In the genomic region with DNA sequence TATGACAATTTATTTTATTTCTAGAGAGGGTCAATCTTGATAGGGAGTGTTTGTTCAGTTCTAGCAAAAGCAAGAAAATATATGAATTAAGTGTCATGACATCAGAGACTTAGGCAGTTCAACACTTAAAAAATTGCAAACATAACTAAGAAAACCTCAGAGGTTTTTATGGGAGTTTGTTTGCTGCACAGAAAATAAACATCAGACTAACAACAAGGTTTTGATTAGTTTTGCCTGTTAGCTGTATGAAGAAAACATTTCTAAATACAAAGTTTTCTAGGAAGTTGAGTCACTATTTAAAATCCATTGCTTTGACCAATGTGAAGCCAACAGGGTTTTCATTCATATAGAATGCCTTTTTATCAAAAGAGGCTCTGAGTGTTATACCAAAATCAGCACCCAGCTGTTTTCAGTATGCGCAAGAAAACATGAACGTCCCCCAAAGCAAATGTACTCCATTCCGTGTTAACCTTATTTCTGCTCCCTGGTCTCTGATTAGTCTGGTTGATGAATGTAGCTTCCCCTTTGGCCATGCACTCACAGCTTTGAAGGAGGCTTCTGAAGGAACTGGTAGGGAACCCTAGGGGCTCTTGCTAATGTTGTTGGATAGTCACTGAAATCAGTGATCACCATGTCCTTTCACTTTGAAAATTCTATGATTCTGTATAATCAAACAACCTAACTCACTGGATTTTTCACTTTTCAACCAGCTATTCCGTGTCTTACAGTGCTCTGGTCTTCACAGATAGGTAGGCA, we compare ENCODE assay signal across 1 cellular context.
TF ChIP-seq lines count a peak whose summit lies in the region.

No MANE protein-coding gene starts in this region.

TF ChIP-seq in K562, 482 proteins besides CTCF, POLR2A, EP300 and RAD21 (continued from another document and continues in another):
- TF ChIP-seq, protein P1, sequence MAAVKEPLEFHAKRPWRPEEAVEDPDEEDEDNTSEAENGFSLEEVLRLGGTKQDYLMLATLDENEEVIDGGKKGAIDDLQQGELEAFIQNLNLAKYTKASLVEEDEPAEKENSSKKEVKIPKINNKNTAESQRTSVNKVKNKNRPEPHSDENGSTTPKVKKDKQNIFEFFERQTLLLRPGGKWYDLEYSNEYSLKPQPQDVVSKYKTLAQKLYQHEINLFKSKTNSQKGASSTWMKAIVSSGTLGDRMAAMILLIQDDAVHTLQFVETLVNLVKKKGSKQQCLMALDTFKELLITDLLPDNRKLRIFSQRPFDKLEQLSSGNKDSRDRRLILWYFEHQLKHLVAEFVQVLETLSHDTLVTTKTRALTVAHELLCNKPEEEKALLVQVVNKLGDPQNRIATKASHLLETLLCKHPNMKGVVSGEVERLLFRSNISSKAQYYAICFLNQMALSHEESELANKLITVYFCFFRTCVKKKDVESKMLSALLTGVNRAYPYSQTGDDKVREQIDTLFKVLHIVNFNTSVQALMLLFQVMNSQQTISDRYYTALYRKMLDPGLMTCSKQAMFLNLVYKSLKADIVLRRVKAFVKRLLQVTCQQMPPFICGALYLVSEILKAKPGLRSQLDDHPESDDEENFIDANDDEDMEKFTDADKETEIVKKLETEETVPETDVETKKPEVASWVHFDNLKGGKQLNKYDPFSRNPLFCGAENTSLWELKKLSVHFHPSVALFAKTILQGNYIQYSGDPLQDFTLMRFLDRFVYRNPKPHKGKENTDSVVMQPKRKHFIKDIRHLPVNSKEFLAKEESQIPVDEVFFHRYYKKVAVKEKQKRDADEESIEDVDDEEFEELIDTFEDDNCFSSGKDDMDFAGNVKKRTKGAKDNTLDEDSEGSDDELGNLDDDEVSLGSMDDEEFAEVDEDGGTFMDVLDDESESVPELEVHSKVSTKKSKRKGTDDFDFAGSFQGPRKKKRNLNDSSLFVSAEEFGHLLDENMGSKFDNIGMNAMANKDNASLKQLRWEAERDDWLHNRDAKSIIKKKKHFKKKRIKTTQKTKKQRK (IDR thresholded peaks at IDR 0.05; ENCODE audit: borderline replicate concordance, low read depth, low read length): no peak
- no peak for TF ChIP-seq CHD2 (IDR thresholded peaks at IDR 0.05; ENCODE audit: low read depth, low read length)
- TF ChIP-seq BRCA1 (IDR thresholded peaks at IDR 0.05): no peak
- TF ChIP-seq BRCA1 (CRISPR knock-in tag; IDR thresholded peaks at IDR 0.05): no peak
- no peak for TF ChIP-seq C11orf30 (IDR thresholded peaks at IDR 0.05; ENCODE audit: low read depth)
- TF ChIP-seq, protein P2, sequence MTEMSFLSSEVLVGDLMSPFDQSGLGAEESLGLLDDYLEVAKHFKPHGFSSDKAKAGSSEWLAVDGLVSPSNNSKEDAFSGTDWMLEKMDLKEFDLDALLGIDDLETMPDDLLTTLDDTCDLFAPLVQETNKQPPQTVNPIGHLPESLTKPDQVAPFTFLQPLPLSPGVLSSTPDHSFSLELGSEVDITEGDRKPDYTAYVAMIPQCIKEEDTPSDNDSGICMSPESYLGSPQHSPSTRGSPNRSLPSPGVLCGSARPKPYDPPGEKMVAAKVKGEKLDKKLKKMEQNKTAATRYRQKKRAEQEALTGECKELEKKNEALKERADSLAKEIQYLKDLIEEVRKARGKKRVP (CRISPR knock-in tag; IDR thresholded peaks at IDR 0.05): no peak
- TF ChIP-seq, protein P3, sequence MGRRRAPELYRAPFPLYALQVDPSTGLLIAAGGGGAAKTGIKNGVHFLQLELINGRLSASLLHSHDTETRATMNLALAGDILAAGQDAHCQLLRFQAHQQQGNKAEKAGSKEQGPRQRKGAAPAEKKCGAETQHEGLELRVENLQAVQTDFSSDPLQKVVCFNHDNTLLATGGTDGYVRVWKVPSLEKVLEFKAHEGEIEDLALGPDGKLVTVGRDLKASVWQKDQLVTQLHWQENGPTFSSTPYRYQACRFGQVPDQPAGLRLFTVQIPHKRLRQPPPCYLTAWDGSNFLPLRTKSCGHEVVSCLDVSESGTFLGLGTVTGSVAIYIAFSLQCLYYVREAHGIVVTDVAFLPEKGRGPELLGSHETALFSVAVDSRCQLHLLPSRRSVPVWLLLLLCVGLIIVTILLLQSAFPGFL (CRISPR knock-in tag; IDR thresholded peaks at IDR 0.05): no peak
- TF ChIP-seq ZNF175 (CRISPR knock-in tag; IDR thresholded peaks at IDR 0.05; ENCODE audit: low read depth): peak; percentile 69; the same call in 1 of the 2 replicates
- no peak for TF ChIP-seq GATA2 (CRISPR knock-in tag; IDR thresholded peaks at IDR 0.05)
- TF ChIP-seq ZNF589 (CRISPR knock-in tag; IDR thresholded peaks at IDR 0.05; ENCODE audit: low read depth): no peak
- no peak for TF ChIP-seq POLR3G (IDR thresholded peaks at IDR 0.05; ENCODE audit: extremely low read depth, insufficient read length, insufficient replicate concordance)
- no peak for TF ChIP-seq MTF1 (CRISPR knock-in tag; IDR thresholded peaks at IDR 0.05; ENCODE audit: borderline replicate concordance)
- TF ChIP-seq, protein P4, sequence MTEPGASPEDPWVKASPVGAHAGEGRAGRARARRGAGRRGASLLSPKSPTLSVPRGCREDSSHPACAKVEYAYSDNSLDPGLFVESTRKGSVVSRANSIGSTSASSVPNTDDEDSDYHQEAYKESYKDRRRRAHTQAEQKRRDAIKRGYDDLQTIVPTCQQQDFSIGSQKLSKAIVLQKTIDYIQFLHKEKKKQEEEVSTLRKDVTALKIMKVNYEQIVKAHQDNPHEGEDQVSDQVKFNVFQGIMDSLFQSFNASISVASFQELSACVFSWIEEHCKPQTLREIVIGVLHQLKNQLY (CRISPR knock-in tag; conservative IDR thresholded peaks at IDR 0.05): no peak
- TF ChIP-seq CC2D1A (IDR thresholded peaks at IDR 0.05): no peak
- no peak for TF ChIP-seq SIN3A (IDR thresholded peaks at IDR 0.05; ENCODE audit: borderline replicate concordance in 2 of 2, control insufficient read depth in 1 of 2, low read depth in 2 of 2, low read length in 2 of 2)
- TF ChIP-seq SP2 (IDR thresholded peaks at IDR 0.05; ENCODE audit: extremely low read depth, low read depth, low read length, poor library complexity, severe bottlenecking): no peak
- no peak for TF ChIP-seq ZNF507 (tag; conservative IDR thresholded peaks at IDR 0.05)
- TF ChIP-seq, protein P5, sequence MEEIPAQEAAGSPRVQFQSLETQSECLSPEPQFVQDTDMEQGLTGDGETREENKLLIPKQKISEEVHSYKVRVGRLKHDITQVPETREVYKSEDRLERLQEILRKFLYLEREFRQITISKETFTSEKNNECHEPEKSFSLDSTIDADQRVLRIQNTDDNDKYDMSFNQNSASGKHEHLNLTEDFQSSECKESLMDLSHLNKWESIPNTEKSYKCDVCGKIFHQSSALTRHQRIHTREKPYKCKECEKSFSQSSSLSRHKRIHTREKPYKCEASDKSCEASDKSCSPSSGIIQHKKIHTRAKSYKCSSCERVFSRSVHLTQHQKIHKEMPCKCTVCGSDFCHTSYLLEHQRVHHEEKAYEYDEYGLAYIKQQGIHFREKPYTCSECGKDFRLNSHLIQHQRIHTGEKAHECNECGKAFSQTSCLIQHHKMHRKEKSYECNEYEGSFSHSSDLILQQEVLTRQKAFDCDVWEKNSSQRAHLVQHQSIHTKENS (CRISPR knock-in tag; IDR thresholded peaks at IDR 0.05): no peak
- TF ChIP-seq SMAD3 (CRISPR knock-in tag; conservative IDR thresholded peaks at IDR 0.05): 0 out of 2 replicates have a peak, but pooled peaks have one; percentile 7
- no peak for TF ChIP-seq CBX2 (IDR thresholded peaks at IDR 0.05; ENCODE audit: insufficient read depth, low read length, poor library complexity, severe bottlenecking)
- TF ChIP-seq, protein P6, sequence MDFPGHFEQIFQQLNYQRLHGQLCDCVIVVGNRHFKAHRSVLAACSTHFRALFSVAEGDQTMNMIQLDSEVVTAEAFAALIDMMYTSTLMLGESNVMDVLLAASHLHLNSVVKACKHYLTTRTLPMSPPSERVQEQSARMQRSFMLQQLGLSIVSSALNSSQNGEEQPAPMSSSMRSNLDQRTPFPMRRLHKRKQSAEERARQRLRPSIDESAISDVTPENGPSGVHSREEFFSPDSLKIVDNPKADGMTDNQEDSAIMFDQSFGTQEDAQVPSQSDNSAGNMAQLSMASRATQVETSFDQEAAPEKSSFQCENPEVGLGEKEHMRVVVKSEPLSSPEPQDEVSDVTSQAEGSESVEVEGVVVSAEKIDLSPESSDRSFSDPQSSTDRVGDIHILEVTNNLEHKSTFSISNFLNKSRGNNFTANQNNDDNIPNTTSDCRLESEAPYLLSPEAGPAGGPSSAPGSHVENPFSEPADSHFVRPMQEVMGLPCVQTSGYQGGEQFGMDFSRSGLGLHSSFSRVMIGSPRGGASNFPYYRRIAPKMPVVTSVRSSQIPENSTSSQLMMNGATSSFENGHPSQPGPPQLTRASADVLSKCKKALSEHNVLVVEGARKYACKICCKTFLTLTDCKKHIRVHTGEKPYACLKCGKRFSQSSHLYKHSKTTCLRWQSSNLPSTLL (IDR thresholded peaks at IDR 0.05): no peak
- TF ChIP-seq, protein P7, sequence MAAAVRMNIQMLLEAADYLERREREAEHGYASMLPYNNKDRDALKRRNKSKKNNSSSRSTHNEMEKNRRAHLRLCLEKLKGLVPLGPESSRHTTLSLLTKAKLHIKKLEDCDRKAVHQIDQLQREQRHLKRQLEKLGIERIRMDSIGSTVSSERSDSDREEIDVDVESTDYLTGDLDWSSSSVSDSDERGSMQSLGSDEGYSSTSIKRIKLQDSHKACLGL (CRISPR knock-in tag; IDR thresholded peaks at IDR 0.05; ENCODE audit: borderline replicate concordance, poor library complexity, severe bottlenecking): no peak
- TF ChIP-seq, protein P8, sequence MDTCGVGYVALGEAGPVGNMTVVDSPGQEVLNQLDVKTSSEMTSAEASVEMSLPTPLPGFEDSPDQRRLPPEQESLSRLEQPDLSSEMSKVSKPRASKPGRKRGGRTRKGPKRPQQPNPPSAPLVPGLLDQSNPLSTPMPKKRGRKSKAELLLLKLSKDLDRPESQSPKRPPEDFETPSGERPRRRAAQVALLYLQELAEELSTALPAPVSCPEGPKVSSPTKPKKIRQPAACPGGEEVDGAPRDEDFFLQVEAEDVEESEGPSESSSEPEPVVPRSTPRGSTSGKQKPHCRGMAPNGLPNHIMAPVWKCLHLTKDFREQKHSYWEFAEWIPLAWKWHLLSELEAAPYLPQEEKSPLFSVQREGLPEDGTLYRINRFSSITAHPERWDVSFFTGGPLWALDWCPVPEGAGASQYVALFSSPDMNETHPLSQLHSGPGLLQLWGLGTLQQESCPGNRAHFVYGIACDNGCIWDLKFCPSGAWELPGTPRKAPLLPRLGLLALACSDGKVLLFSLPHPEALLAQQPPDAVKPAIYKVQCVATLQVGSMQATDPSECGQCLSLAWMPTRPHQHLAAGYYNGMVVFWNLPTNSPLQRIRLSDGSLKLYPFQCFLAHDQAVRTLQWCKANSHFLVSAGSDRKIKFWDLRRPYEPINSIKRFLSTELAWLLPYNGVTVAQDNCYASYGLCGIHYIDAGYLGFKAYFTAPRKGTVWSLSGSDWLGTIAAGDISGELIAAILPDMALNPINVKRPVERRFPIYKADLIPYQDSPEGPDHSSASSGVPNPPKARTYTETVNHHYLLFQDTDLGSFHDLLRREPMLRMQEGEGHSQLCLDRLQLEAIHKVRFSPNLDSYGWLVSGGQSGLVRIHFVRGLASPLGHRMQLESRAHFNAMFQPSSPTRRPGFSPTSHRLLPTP (IDR thresholded peaks at IDR 0.05; ENCODE audit: borderline replicate concordance, extremely low read depth, insufficient read length): no peak
- TF ChIP-seq BRD9 (IDR thresholded peaks at IDR 0.05; ENCODE audit: low read depth, partially characterized antibody): no peak
- peak; percentile 50 for TF ChIP-seq L3MBTL2 (IDR thresholded peaks at IDR 0.05)
- TF ChIP-seq ZNF76 (CRISPR knock-in tag; IDR thresholded peaks at IDR 0.05; ENCODE audit: borderline replicate concordance): 0 out of 2 replicates have a peak, but pooled peaks have one; percentile 58
- TF ChIP-seq XRCC3 (IDR thresholded peaks at IDR 0.05): no peak
- no peak for TF ChIP-seq ELF1 (tag; IDR thresholded peaks at IDR 0.05)
- TF ChIP-seq, protein P9, sequence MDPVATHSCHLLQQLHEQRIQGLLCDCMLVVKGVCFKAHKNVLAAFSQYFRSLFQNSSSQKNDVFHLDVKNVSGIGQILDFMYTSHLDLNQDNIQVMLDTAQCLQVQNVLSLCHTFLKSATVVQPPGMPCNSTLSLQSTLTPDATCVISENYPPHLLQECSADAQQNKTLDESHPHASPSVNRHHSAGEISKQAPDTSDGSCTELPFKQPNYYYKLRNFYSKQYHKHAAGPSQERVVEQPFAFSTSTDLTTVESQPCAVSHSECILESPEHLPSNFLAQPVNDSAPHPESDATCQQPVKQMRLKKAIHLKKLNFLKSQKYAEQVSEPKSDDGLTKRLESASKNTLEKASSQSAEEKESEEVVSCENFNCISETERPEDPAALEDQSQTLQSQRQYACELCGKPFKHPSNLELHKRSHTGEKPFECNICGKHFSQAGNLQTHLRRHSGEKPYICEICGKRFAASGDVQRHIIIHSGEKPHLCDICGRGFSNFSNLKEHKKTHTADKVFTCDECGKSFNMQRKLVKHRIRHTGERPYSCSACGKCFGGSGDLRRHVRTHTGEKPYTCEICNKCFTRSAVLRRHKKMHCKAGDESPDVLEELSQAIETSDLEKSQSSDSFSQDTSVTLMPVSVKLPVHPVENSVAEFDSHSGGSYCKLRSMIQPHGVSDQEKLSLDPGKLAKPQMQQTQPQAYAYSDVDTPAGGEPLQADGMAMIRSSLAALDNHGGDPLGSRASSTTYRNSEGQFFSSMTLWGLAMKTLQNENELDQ (CRISPR knock-in tag; IDR thresholded peaks at IDR 0.05; ENCODE audit: borderline replicate concordance): no peak
- no peak for TF ChIP-seq EWSR1 (IDR thresholded peaks at IDR 0.05; ENCODE audit: borderline replicate concordance, low read depth, partially characterized antibody)
- no peak for TF ChIP-seq ZNF282 (CRISPR knock-in tag; IDR thresholded peaks at IDR 0.05)
